Comparison of ENCODE assay signal across 39 cellular contexts in genomic region chr2:15166878-15167277, GRCh38.
"Had no signal": no experiment of that assay in that cellular context is flagged by ENCODE, and none has a peak within 500 bp of the region (broad histone marks: within the 10 kb centered on the region; RNA-seq: fewer than 3 reads in every experiment).

No MANE protein-coding gene starts in this region.

- DNase-seq: activated effector memory CD4-positive, alpha-beta T cell treated with anti-CD3 and anti-CD28 coated beads, Interleukin-2, amount 50 U/mL, for 16 hours; activated effector memory CD4-positive, alpha-beta T cell treated with Interleukin-2 at 50 U/mL for 16 hours; activated gamma-delta T cell; activated gamma-delta T cell treated with Interleukin-2 at 50 U/mL for 16 hours; activated naive CD4-positive, alpha-beta T cell; activated naive CD4-positive, alpha-beta T cell treated with anti-CD3 and anti-CD28 coated beads for 36 hours; activated naive CD4-positive, alpha-beta T cell treated with anti-CD3 and anti-CD28 coated beads, Interleukin-2, amount 10 ng/mL, durations not matched to agents 7 days and 5 days; activated naive CD4-positive, alpha-beta T cell treated with anti-CD3 and anti-CD28 coated beads, Interleukin-2, amount 50 U/mL, for 16 hours; activated naive CD4-positive, alpha-beta T cell treated with Interleukin-2 at 50 U/mL for 16 hours; activated naive CD8-positive, alpha-beta T cell treated with anti-CD3 and anti-CD28 coated beads for 36 hours; activated naive CD8-positive, alpha-beta T cell treated with anti-CD3 and anti-CD28 coated beads, Interleukin-2, amount 10 ng/mL, durations not matched to agents 7 days and 5 days; activated naive CD8-positive, alpha-beta T cell treated with anti-CD3 and anti-CD28 coated beads, Interleukin-2, amount 50 U/mL, for 24 hours; activated T-cell treated with anti-CD3 and anti-CD28 coated beads, Interleukin-2, amount 50 U/mL, for 24 hours; activated T-cell treated with anti-CD3 and anti-CD28 coated beads, Interleukin-2, amount 50 U/mL, for 4 hours; activated T-cell treated with anti-CD3 and anti-CD28 coated beads, Interleukin-2, amount 50 U/mL, for 48 hours; activated T-cell treated with anti-CD3 and anti-CD28 coated beads, Interleukin-2, amount 50 U/mL, for 72 hours; adrenal gland; amniotic stem cell; amygdala; anterior cingulate cortex; aorta; body of pancreas; brain microvascular endothelial cell; caudate nucleus; central memory CD4-positive, alpha-beta T cell; cerebellar nuclear complex had no signal

- H3K36me3 ChIP-seq: adrenal gland, brain microvascular endothelial cell, breast epithelium, cardiac muscle cell had no signal

- ATAC-seq: activated naive CD4-positive, alpha-beta T cell treated with anti-CD3 and anti-CD28 coated beads, Interleukin-2, amount 50 U/mL, for 72 hours; activated naive CD8-positive, alpha-beta T cell treated with anti-CD3 and anti-CD28 coated beads, Interleukin-2, amount 50 U/mL, for 24 hours; activated T-cell treated with anti-CD3 and anti-CD28 coated beads, Interleukin-2, amount 50 U/mL, for 4 hours; activated T-cell treated with anti-CD3 and anti-CD28 coated beads, Interleukin-2, amount 50 U/mL, for 72 hours; activated T-helper 17 cell treated with anti-CD3 and anti-CD28 coated beads, Interleukin-2, amount 50 U/mL, for 72 hours; body of pancreas had no signal

- H3K27ac ChIP-seq: adrenal gland, ascending aorta, body of pancreas, brain microvascular endothelial cell, breast epithelium, cardiac muscle cell had no signal

- H3K4me3 Mint-ChIP-seq: activated naive CD4-positive, alpha-beta T cell treated with anti-CD3 and anti-CD28 coated beads for 36 hours; activated naive CD4-positive, alpha-beta T cell treated with anti-CD3 and anti-CD28 coated beads, Interleukin-2, amount 10 ng/mL, durations not matched to agents 7 days and 5 days; activated naive CD4-positive, alpha-beta T cell treated with anti-CD3 and anti-CD28 coated beads, Interleukin-2, amount 50 U/mL, for 24 hours; activated naive CD8-positive, alpha-beta T cell; activated naive CD8-positive, alpha-beta T cell treated with anti-CD3 and anti-CD28 coated beads for 36 hours; activated naive CD8-positive, alpha-beta T cell treated with anti-CD3 and anti-CD28 coated beads, Interleukin-2, amount 10 ng/mL, durations not matched to agents 7 days and 5 days; activated naive CD8-positive, alpha-beta T cell treated with anti-CD3 and anti-CD28 coated beads, Interleukin-2, amount 50 U/mL, for 24 hours; activated T-cell treated with anti-CD3 and anti-CD28 coated beads, Interleukin-2, amount 50 U/mL, for 24 hours; activated T-cell treated with anti-CD3 and anti-CD28 coated beads, Interleukin-2, amount 50 U/mL, for 4 hours; activated T-cell treated with anti-CD3 and anti-CD28 coated beads, Interleukin-2, amount 50 U/mL, for 72 hours; activated T-helper 1 cell treated with anti-CD3 and anti-CD28 coated beads, Interleukin-12 subunit alpha, Interleukin-12 subunit beta, Interleukin-2, Interleukin-4 antibody, amounts not matched to agents 30 ng/mL and 10 ng/mL and 1 ng/mL, durations not matched to agents 14 hours and 24 hours and 36 hours; activated T-helper 17 cell treated with anti-CD3 and anti-CD28 coated beads, Interleukin-2, amount 50 U/mL, for 72 hours; brain; central memory CD8-positive, alpha-beta T cell had no signal

- H3K4me3 ChIP-seq: adrenal gland, ascending aorta, body of pancreas, breast epithelium, cardiac muscle cell had no signal

- H3K4me1 ChIP-seq: ascending aorta, body of pancreas, breast epithelium had no signal

- H3K27ac Mint-ChIP-seq: activated naive CD4-positive, alpha-beta T cell treated with anti-CD3 and anti-CD28 coated beads for 36 hours; activated naive CD4-positive, alpha-beta T cell treated with anti-CD3 and anti-CD28 coated beads, Interleukin-2, amount 10 ng/mL, durations not matched to agents 7 days and 5 days; activated naive CD4-positive, alpha-beta T cell treated with anti-CD3 and anti-CD28 coated beads, Interleukin-2, amount 50 U/mL, for 24 hours; activated naive CD4-positive, alpha-beta T cell treated with anti-CD3 and anti-CD28 coated beads, Interleukin-2, amount 50 U/mL, for 72 hours; activated naive CD8-positive, alpha-beta T cell; activated naive CD8-positive, alpha-beta T cell treated with anti-CD3 and anti-CD28 coated beads for 36 hours; activated naive CD8-positive, alpha-beta T cell treated with anti-CD3 and anti-CD28 coated beads, Interleukin-2, amount 10 ng/mL, durations not matched to agents 7 days and 5 days; activated naive CD8-positive, alpha-beta T cell treated with anti-CD3 and anti-CD28 coated beads, Interleukin-2, amount 50 U/mL, for 24 hours; activated T-cell treated with anti-CD3 and anti-CD28 coated beads, Interleukin-2, amount 50 U/mL, for 24 hours; activated T-cell treated with anti-CD3 and anti-CD28 coated beads, Interleukin-2, amount 50 U/mL, for 72 hours; activated T-helper 1 cell treated with anti-CD3 and anti-CD28 coated beads, Interleukin-12 subunit alpha, Interleukin-12 subunit beta, Interleukin-2, Interleukin-4 antibody, amounts not matched to agents 30 ng/mL and 10 ng/mL and 1 ng/mL, durations not matched to agents 14 hours and 24 hours and 36 hours; activated T-helper 17 cell treated with anti-CD3 and anti-CD28 coated beads, Interleukin-2, amount 50 U/mL, for 72 hours; activated T-helper 2 cell treated with anti-CD3 and anti-CD28 coated beads, Interferon-gamma antibody, Interleukin-2, Interleukin-4, amounts not matched to agents 10 μg/mL and 5 μg/mL and 100 μg/mL, durations not matched to agents 14 hours and 24 hours and 36 hours had no signal

- H3K27me3 Mint-ChIP-seq: activated naive CD4-positive, alpha-beta T cell treated with anti-CD3 and anti-CD28 coated beads, Interleukin-2, amount 50 U/mL, for 24 hours; activated naive CD8-positive, alpha-beta T cell; activated naive CD8-positive, alpha-beta T cell treated with anti-CD3 and anti-CD28 coated beads for 36 hours; activated naive CD8-positive, alpha-beta T cell treated with anti-CD3 and anti-CD28 coated beads, Interleukin-2, amount 10 ng/mL, durations not matched to agents 7 days and 5 days; activated naive CD8-positive, alpha-beta T cell treated with anti-CD3 and anti-CD28 coated beads, Interleukin-2, amount 50 U/mL, for 24 hours; activated T-helper 17 cell treated with anti-CD3 and anti-CD28 coated beads, Interleukin-2, amount 50 U/mL, for 72 hours; central memory CD8-positive, alpha-beta T cell had no signal

- FAIRE-seq: astrocyte, bronchial epithelial cell had no signal

- H3K4me1 Mint-ChIP-seq: activated naive CD4-positive, alpha-beta T cell treated with anti-CD3 and anti-CD28 coated beads, Interleukin-2, amount 10 ng/mL, durations not matched to agents 7 days and 5 days; activated naive CD4-positive, alpha-beta T cell treated with anti-CD3 and anti-CD28 coated beads, Interleukin-2, amount 50 U/mL, for 24 hours; activated naive CD8-positive, alpha-beta T cell treated with anti-CD3 and anti-CD28 coated beads for 36 hours; activated naive CD8-positive, alpha-beta T cell treated with anti-CD3 and anti-CD28 coated beads, Interleukin-2, amount 10 ng/mL, durations not matched to agents 7 days and 5 days; activated naive CD8-positive, alpha-beta T cell treated with anti-CD3 and anti-CD28 coated beads, Interleukin-2, amount 50 U/mL, for 24 hours; activated T-helper 17 cell treated with anti-CD3 and anti-CD28 coated beads, Interleukin-2, amount 50 U/mL, for 72 hours; central memory CD8-positive, alpha-beta T cell had no signal

- H3K27me3 ChIP-seq: adrenal gland, ascending aorta, body of pancreas, brain microvascular endothelial cell, breast epithelium, cardiac muscle cell had no signal

- H3K9me3 Mint-ChIP-seq: activated naive CD4-positive, alpha-beta T cell treated with anti-CD3 and anti-CD28 coated beads for 36 hours; activated naive CD4-positive, alpha-beta T cell treated with anti-CD3 and anti-CD28 coated beads, Interleukin-2, amount 10 ng/mL, durations not matched to agents 7 days and 5 days; activated naive CD4-positive, alpha-beta T cell treated with anti-CD3 and anti-CD28 coated beads, Interleukin-2, amount 50 U/mL, for 24 hours; activated naive CD4-positive, alpha-beta T cell treated with anti-CD3 and anti-CD28 coated beads, Interleukin-2, amount 50 U/mL, for 72 hours; activated naive CD8-positive, alpha-beta T cell treated with anti-CD3 and anti-CD28 coated beads for 36 hours; activated naive CD8-positive, alpha-beta T cell treated with anti-CD3 and anti-CD28 coated beads, Interleukin-2, amount 10 ng/mL, durations not matched to agents 7 days and 5 days; activated naive CD8-positive, alpha-beta T cell treated with anti-CD3 and anti-CD28 coated beads, Interleukin-2, amount 50 U/mL, for 24 hours; activated T-cell treated with anti-CD3 and anti-CD28 coated beads, Interleukin-2, amount 50 U/mL, for 24 hours; activated T-cell treated with anti-CD3 and anti-CD28 coated beads, Interleukin-2, amount 50 U/mL, for 4 hours; activated T-cell treated with anti-CD3 and anti-CD28 coated beads, Interleukin-2, amount 50 U/mL, for 72 hours; activated T-helper 1 cell treated with anti-CD3 and anti-CD28 coated beads, Interleukin-12 subunit alpha, Interleukin-12 subunit beta, Interleukin-2, Interleukin-4 antibody, amounts not matched to agents 30 ng/mL and 10 ng/mL and 1 ng/mL, durations not matched to agents 14 hours and 24 hours and 36 hours; activated T-helper 17 cell treated with anti-CD3 and anti-CD28 coated beads, Interleukin-2, amount 50 U/mL, for 72 hours; activated T-helper 2 cell treated with anti-CD3 and anti-CD28 coated beads, Interferon-gamma antibody, Interleukin-2, Interleukin-4, amounts not matched to agents 10 μg/mL and 5 μg/mL and 100 μg/mL, durations not matched to agents 14 hours and 24 hours and 36 hours; brain; central memory CD8-positive, alpha-beta T cell had no signal

- H3K9me3 ChIP-seq: adrenal gland, ascending aorta, body of pancreas, breast epithelium had no signal
